In genomic region chr17:69478916-69479315, GRCh38 we compare ENCODE assay signal across 1 cellular context.
TF ChIP-seq lines count a peak whose summit lies in the region.

No MANE protein-coding gene starts in this region.

TF ChIP-seq in HepG2, 621 proteins besides CTCF, POLR2A, EP300 and RAD21:
- TF ChIP-seq ZNF710 (CRISPR knock-in tag; IDR thresholded peaks at IDR 0.05; ENCODE audit: borderline replicate concordance) (peak; percentile 12; the same call in 1 of the 2 replicates), PTBP1 (IDR thresholded peaks at IDR 0.05; ENCODE audit: low read depth, low read length, poor library complexity, severe bottlenecking) (no peak), RARA (CRISPR knock-in tag; IDR thresholded peaks at IDR 0.05) (no peak), FOXA1 (IDR thresholded peaks at IDR 0.05) (no peak), FOXA1 (CRISPR knock-in tag; IDR thresholded peaks at IDR 0.05) (no peak)
